In genomic region chr3:71905426-71905825, GRCh38 we compare ENCODE assay signal across 9 cellular contexts.
DNase-seq lines count a peak whose midpoint lies in the region; ATAC-seq, FAIRE-seq and TF ChIP-seq lines count a peak whose summit lies in the region.
"Had no signal": no experiment of that assay in that cellular context is flagged by ENCODE, and none has a peak within 500 bp of the region (broad histone marks: within the 10 kb centered on the region; RNA-seq: fewer than 3 reads in every experiment).

No MANE protein-coding gene starts in this region.

- H3K4me3 ChIP-seq in DOHH2 (ENCODE audit: low read length) (no peak overlapping the region), HepG2 (replicated peaks in 1 of 3; ENCODE audit: insufficient read depth in 1 of 3, low read depth in 2 of 3, low read length in 3 of 3) (no peak overlapping the region)

- peaks cover 88% of the 10 kb centered on the region for H3K27me3 ChIP-seq in DOHH2 (ENCODE audit: control insufficient read depth, low read length)
- peaks cover 0 to 15% of the 10 kb centered on the region in 2 experiments; a peak in 2 of 5 replicates for H3K27me3 ChIP-seq in HepG2 (ENCODE audit: control insufficient read depth in 1 of 2, insufficient read depth in 2 of 2, low read length in 2 of 2)
- H3K27me3 ChIP-seq: BE2C had no signal

- POLR2A ChIA-PET in HepG2 (lab: Yijun Ruan, JAX), result no interaction called here

- intact Hi-C loops in HepG2 (cut with micrococcal nuclease; ENCODE audit: unreplicated experiment), result no loop called here

- no peak overlapping the region for H3K27ac Mint-ChIP-seq in nephron progenitor cell

- no peaks in the 10 kb centered on the region for H3K9me3 Mint-ChIP-seq in nephron progenitor cell

- H3K4me3 Mint-ChIP-seq in nephron progenitor cell, result no peak overlapping the region

- H4K20me1 ChIP-seq in DOHH2 (ENCODE audit: control insufficient read depth, insufficient read depth, low read depth, low read length) (peaks cover 13% of the 10 kb centered on the region; the same call in 1 of the 2 replicates), HepG2 (ENCODE audit: insufficient read depth, low read length) (no peaks in the 10 kb centered on the region)

- peaks cover 26% of the 10 kb centered on the region for H3K4me1 Mint-ChIP-seq in nephron progenitor cell

- BruUV-seq in HepG2 (replicated peaks; lab: Mats Ljungman, UMichigan), result no TSS peak

- H3K36me3 ChIP-seq in DOHH2 (ENCODE audit: control insufficient read depth, low read length) (no peaks in the 10 kb centered on the region), HepG2 (replicated peaks in 1 of 2; ENCODE audit: control insufficient read depth in 1 of 2, insufficient read depth in 2 of 2, low read length in 2 of 2) (no peaks in the 10 kb centered on the region)
- H3K36me3 ChIP-seq: BE2C had no signal

- H2AFZ ChIP-seq in HepG2 (ENCODE audit: low read length), result no peak overlapping the region

- 49% methylated on average over 5 of the region's 5 CpGs for whole genome bisulfite sequencing in HepG2 (ENCODE audit: low lambda C conversion rate)

- 0 out of 2 replicates have a peak, but pooled peaks cover 3% of the 10 kb centered on the region for H3F3A ChIP-seq in DOHH2 (ENCODE audit: control insufficient read depth, insufficient read depth)

- no peak for TF ChIP-seq RAD21 in HepG2 (CRISPR knock-in tag; IDR thresholded peaks at IDR 0.05)

- TF ChIP-seq POLR2A in HepG2 (IDR thresholded peaks at IDR 0.05; ENCODE audit: insufficient read depth in 1 of 2, low read depth in 2 of 2, low read length in 2 of 2), result no peak

- no peak for TF ChIP-seq EP300 in HepG2 (IDR thresholded peaks at IDR 0.05; ENCODE audit: low read depth in 2 of 2, low read length in 2 of 2)
- TF ChIP-seq EP300 in HepG2 (CRISPR knock-in tag; IDR thresholded peaks at IDR 0.05; ENCODE audit: borderline replicate concordance), result no peak

- in situ Hi-C loops in HepG2 (cut with HindIII; ENCODE audit: extremely low pct_ligation_motif_present, low pct_unique_long_range_greater_than_20kb), result no loop called here

- ATAC-seq in GM19455 (IDR thresholded peaks at IDR 0.05; ENCODE audit: unreplicated experiment), result peak; percentile 78
- ATAC-seq in HG03097 (IDR thresholded peaks at IDR 0.05; ENCODE audit: low FRiP score, unreplicated experiment), result peak; percentile 79
- no peak for ATAC-seq in HepG2

- H3K9me2 ChIP-seq in DOHH2 (replicated peaks; ENCODE audit: control insufficient read depth, low read length), result no peaks in the 10 kb centered on the region

- H3K4me1 ChIP-seq in DOHH2 (ENCODE audit: control insufficient read depth, low read length) (peaks cover 32% of the 10 kb centered on the region), HepG2 (ENCODE audit: insufficient read depth, low read length) (peaks cover 20% of the 10 kb centered on the region)

- H3K27me3 Mint-ChIP-seq in nephron progenitor cell (ENCODE audit: low read depth, poor library complexity), result peaks cover 17% of the 10 kb centered on the region

- H3K4me2 ChIP-seq in DOHH2 (ENCODE audit: low read length) (peak overlapping the region; percentile 47), HepG2 (ENCODE audit: low read depth, low read length) (no peak overlapping the region)

- CTCF ChIA-PET in HepG2 (lab: Yijun Ruan, JAX; ENCODE audit: low intra/inter-chr PET ratio, low total read pairs), result no interaction called here

- H3K9ac ChIP-seq in HepG2 (ENCODE audit: insufficient read depth, low read depth, low read length), result no peak overlapping the region

- FAIRE-seq in HepG2 (lab: Jason Lieb, UNC), result no peak

- H3K79me2 ChIP-seq in DOHH2 (ENCODE audit: control insufficient read depth, low read length), result no peaks in the 10 kb centered on the region
- no peaks in the 10 kb centered on the region for H3K79me2 ChIP-seq in HepG2 (ENCODE audit: insufficient read depth, low read length)

- no peak for TF ChIP-seq CTCF in DOHH2 (IDR thresholded peaks at IDR 0.05; ENCODE audit: low read depth, low read length, poor library complexity, severe bottlenecking)
- TF ChIP-seq CTCF in HepG2 (CRISPR knock-in tag; IDR thresholded peaks at IDR 0.05), result no peak
- TF ChIP-seq CTCF in nephron progenitor cell (IDR thresholded peaks at IDR 0.05), result no peak

- H3K9me3 ChIP-seq in DOHH2 (ENCODE audit: control insufficient read depth, insufficient read depth, low read length) (no peaks in the 10 kb centered on the region), HepG2 (ENCODE audit: low read length) (no peaks in the 10 kb centered on the region)
- H3K9me3 ChIP-seq: BE2C had no signal

- DNase-seq in OCI-M1 (lab: John Stamatoyannopoulos, UW) (peak; percentile 79), cerebellum (ENCODE audit: low spot score) (no peak), NCI-H1436 (lab: John Stamatoyannopoulos, UW) (no peak), HepG2 (ENCODE audit: low spot score) (no peak), nephron progenitor cell (no peak)
- DNase-seq: BE2C had no signal

- no peaks in the 10 kb centered on the region for H3K36me3 Mint-ChIP-seq in nephron progenitor cell (ENCODE audit: low read depth)

- no peak overlapping the region for H3K27ac ChIP-seq in DOHH2 (ENCODE audit: low read depth, low read length)
- H3K27ac ChIP-seq in HepG2 (ENCODE audit: extremely low read length, insufficient read depth, low read length), result no peak overlapping the region

TF ChIP-seq in HepG2, 621 proteins besides CTCF, POLR2A, EP300 and RAD21 (continues in another document):
- TF ChIP-seq SNAI1 (CRISPR knock-in tag; IDR thresholded peaks at IDR 0.05; ENCODE audit: borderline replicate concordance) (no peak), ZNF569 (CRISPR knock-in tag; IDR thresholded peaks at IDR 0.05; ENCODE audit: borderline replicate concordance) (no peak), RARA (CRISPR knock-in tag; IDR thresholded peaks at IDR 0.05) (no peak), ZNF841 (CRISPR knock-in tag; IDR thresholded peaks at IDR 0.05; ENCODE audit: borderline replicate concordance) (no peak), PHF5A (CRISPR knock-in tag; IDR thresholded peaks at IDR 0.05; ENCODE audit: low read depth, unreplicated experiment) (no peak), ZSCAN20 (CRISPR knock-in tag; IDR thresholded peaks at IDR 0.05; ENCODE audit: borderline replicate concordance) (no peak), ZNF205 (CRISPR knock-in tag; IDR thresholded peaks at IDR 0.05) (no peak), POLR2AphosphoS2 (IDR thresholded peaks at IDR 0.05; ENCODE audit: low read depth, low read length) (no peak), ZNF18 (CRISPR knock-in tag; IDR thresholded peaks at IDR 0.05; ENCODE audit: insufficient replicate concordance) (no peak), ZNF709 (CRISPR knock-in tag; IDR thresholded peaks at IDR 0.05) (no peak), SOX5 (CRISPR knock-in tag; IDR thresholded peaks at IDR 0.05; ENCODE audit: borderline replicate concordance) (no peak), MXD3 (CRISPR knock-in tag; IDR thresholded peaks at IDR 0.05) (no peak), ZNF792 (CRISPR knock-in tag; IDR thresholded peaks at IDR 0.05) (no peak), KLF6 (CRISPR knock-in tag; IDR thresholded peaks at IDR 0.05) (no peak), ZNF775 (CRISPR knock-in tag; IDR thresholded peaks at IDR 0.05; ENCODE audit: borderline replicate concordance) (no peak), SMAD9 (CRISPR knock-in tag; IDR thresholded peaks at IDR 0.05) (no peak), CSRNP2 (CRISPR knock-in tag; conservative IDR thresholded peaks at IDR 0.05; ENCODE audit: low read depth) (no peak), ZNF800 (CRISPR knock-in tag; IDR thresholded peaks at IDR 0.05) (no peak), ZZZ3 (CRISPR knock-in tag; IDR thresholded peaks at IDR 0.05; ENCODE audit: borderline replicate concordance) (no peak)
